Comparison of ENCODE assay signal across 23 cellular contexts in genomic region chr16:12917246-12917645, GRCh38. TPM values are rescaled to one million over a fixed set of nuclear protein-coding genes. Genes with fewer than 3 reads are reported as not detected.
DNase-seq lines count a peak whose midpoint lies in the region; ATAC-seq and TF ChIP-seq lines count a peak whose summit lies in the region.
"Had no signal": no experiment of that assay in that cellular context is flagged by ENCODE, and none has a peak within 500 bp of the region (broad histone marks: within the 10 kb centered on the region; RNA-seq: fewer than 3 reads in every experiment).

No MANE protein-coding gene starts in this region.

- H3K27ac ChIP-seq in SK-N-MC (peak overlapping the region; percentile 43; the same call in 1 of the 2 replicates), iPS-18a (ENCODE audit: low read length) (peak overlapping the region; percentile 1), smooth muscle cell (ENCODE audit: low read depth) (peak overlapping the region; percentile 37), WERI-Rb-1 (no peak overlapping the region)
- H3K27ac ChIP-seq: GM23248, RWPE1 had no signal

- H3K4me1 ChIP-seq in iPS-18a (ENCODE audit: control insufficient read depth, low read depth, low read length): peaks cover 17% of the 10 kb centered on the region
- peaks cover 4% of the 10 kb centered on the region for H3K4me1 ChIP-seq in smooth muscle cell (ENCODE audit: low read depth)
- H3K4me1 ChIP-seq: Caco-2 had no signal

- H3K79me2 ChIP-seq in smooth muscle cell (ENCODE audit: low read depth): no peaks in the 10 kb centered on the region

- H3K4me2 ChIP-seq in smooth muscle cell: peak overlapping the region; percentile 66

- H3K9ac ChIP-seq in SK-N-MC (ENCODE audit: insufficient read length) (no peak overlapping the region), iPS-18a (ENCODE audit: low read length) (no peak overlapping the region), smooth muscle cell (ENCODE audit: low read depth) (no peak overlapping the region)
- H3K9ac ChIP-seq: GM23248 had no signal

- TF ChIP-seq CTCF in smooth muscle cell (IDR thresholded peaks at IDR 0.05; ENCODE audit: borderline replicate concordance, insufficient read depth, poor library complexity, severe bottlenecking): no peak
- TF ChIP-seq CTCF in WERI-Rb-1 (IDR thresholded peaks at IDR 0.05; ENCODE audit: low read depth, low read length): no peak

- H3K9me3 ChIP-seq in SK-N-MC (ENCODE audit: low read depth, low read length): no peaks in the 10 kb centered on the region
- H3K9me3 ChIP-seq in iPS-18a (ENCODE audit: control insufficient read depth, low read depth, low read length): no peaks in the 10 kb centered on the region
- H3K9me3 ChIP-seq in smooth muscle cell (replicated peaks; ENCODE audit: low read depth): no peaks in the 10 kb centered on the region
- no peaks in the 10 kb centered on the region for H3K9me3 ChIP-seq in WERI-Rb-1 (ENCODE audit: severe bottlenecking)
- H3K9me3 ChIP-seq: Caco-2 had no signal

- DNase-seq in NCI-H2107 treated with DMSO at 0.1 percent for 48 hours (lab: John Stamatoyannopoulos, UW; ENCODE audit: unreplicated experiment) (peak; percentile 7), NCI-H2107 (lab: John Stamatoyannopoulos, UW) (no peak), SK-N-MC (ENCODE audit: low read depth, low spot score) (no peak), smooth muscle cell (lab: John Stamatoyannopoulos, UW; ENCODE audit: unreplicated experiment) (no peak), WERI-Rb-1 (no peak), NCI-H345 treated with DMSO at 0.1 percent for 48 hours (lab: John Stamatoyannopoulos, UW; ENCODE audit: unreplicated experiment) (no peak)
- DNase-seq: Caco-2; CD4-positive, alpha-beta T cell; GDM1; GM23248; Karpas-422; MM.1S; NCI-H1092; NCI-H1436 treated with DMSO at 0.1 percent for 48 hours; NCI-H2081; NCI-H2227 treated with DMSO at 0.1 percent for 48 hours; NCI-H524; PC-3 had no signal

- H3K4me3 ChIP-seq in SK-N-MC (no peak overlapping the region), iPS-18a (ENCODE audit: low read length) (no peak overlapping the region), smooth muscle cell (no peak overlapping the region), WERI-Rb-1 (ENCODE audit: low read depth, low read length) (no peak overlapping the region)
- H3K4me3 ChIP-seq: GM23248 had no signal

- 80% methylated on average over 5 of the region's 5 CpGs for WGBS in smooth muscle cell (ENCODE audit: low lambda C conversion rate)

- no peaks in the 10 kb centered on the region for H3F3A ChIP-seq in smooth muscle cell (ENCODE audit: low read depth)

- no peak overlapping the region for H2AFZ ChIP-seq in smooth muscle cell (ENCODE audit: low read depth)
- H2AFZ ChIP-seq: GM23248 had no signal

- no peaks in the 10 kb centered on the region for H4K20me1 ChIP-seq in smooth muscle cell (ENCODE audit: low read depth)

- H3K36me3 ChIP-seq in SK-N-MC (ENCODE audit: insufficient read depth, low read length) (peaks cover 9% of the 10 kb centered on the region; the same call in 1 of the 2 replicates), iPS-18a (ENCODE audit: control insufficient read depth, low read depth, low read length) (no peaks in the 10 kb centered on the region), smooth muscle cell (ENCODE audit: low read depth) (no peaks in the 10 kb centered on the region), WERI-Rb-1 (no peaks in the 10 kb centered on the region)

- ATAC-seq in GM18909 (IDR thresholded peaks at IDR 0.05; ENCODE audit: poor library complexity, unreplicated experiment): no peak
- ATAC-seq: PC-3 had no signal

- no peaks in the 10 kb centered on the region for H3K27me3 ChIP-seq in iPS-18a (ENCODE audit: control insufficient read depth, insufficient read depth, low read length)
- no peaks in the 10 kb centered on the region for H3K27me3 ChIP-seq in smooth muscle cell (ENCODE audit: low read depth)
- no peaks in the 10 kb centered on the region for H3K27me3 ChIP-seq in WERI-Rb-1 (ENCODE audit: insufficient read depth, low read depth, severe bottlenecking)

RNA-seq across cellular contexts. Expression of gene SHISA9, which starts 15.8 kb away (rescaled TPM):
- total RNA-seq in smooth muscle cell: 0.04 and 0.09 TPM in 2 replicates
- polyA plus RNA-seq in smooth muscle cell: not detected in 2 replicates
- total RNA-seq: CD4-positive, alpha-beta T cell; GM23248; PC-3 had no signal
- polyA plus RNA-seq: BJ, GM23248, IgD-negative memory B cell had no signal
